18 cellular contexts compared by ENCODE assay signal in genomic region chr13:79966502-79966901, GRCh38.
DNase-seq lines count a peak whose midpoint lies in the region; ATAC-seq and TF ChIP-seq lines count a peak whose summit lies in the region.
"Had no signal": no experiment of that assay in that cellular context is flagged by ENCODE, and none has a peak within 500 bp of the region (broad histone marks: within the 10 kb centered on the region; RNA-seq: fewer than 3 reads in every experiment).

No MANE protein-coding gene starts in this region.

- H3K27me3 Mint-ChIP-seq in endodermal cell (ENCODE audit: insufficient read depth) (peaks cover 11% of the 10 kb centered on the region), T-cell (no peaks in the 10 kb centered on the region)
- H3K27me3 Mint-ChIP-seq: activated CD4-positive, alpha-beta memory T cell treated with anti-CD3 and anti-CD28 coated beads, Interleukin-2, amount 10 ng/mL, durations not matched to agents 7 days and 5 days; activated naive CD8-positive, alpha-beta T cell treated with anti-CD3 and anti-CD28 coated beads, Interleukin-2, amount 10 ng/mL, durations not matched to agents 7 days and 5 days; CD4-positive, alpha-beta memory T cell; stimulated activated naive CD8-positive, alpha-beta T cell treated with anti-CD3 and anti-CD28 coated beads, Interleukin-15, Interleukin-2, amounts not matched to agents 100 ng/mL and 50 ng/mL, for 24 hours had no signal

- no peaks in the 10 kb centered on the region for H3K4me1 ChIP-seq in endodermal cell (ENCODE audit: control insufficient read depth, insufficient read depth, low read length)

- H3K36me3 Mint-ChIP-seq in endodermal cell (ENCODE audit: low read depth) (peaks cover 7% of the 10 kb centered on the region), T-cell (no peaks in the 10 kb centered on the region)
- H3K36me3 Mint-ChIP-seq: activated naive CD8-positive, alpha-beta T cell treated with anti-CD3 and anti-CD28 coated beads, Interleukin-2, amount 10 ng/mL, durations not matched to agents 7 days and 5 days; CD4-positive, alpha-beta memory T cell had no signal

- CTCF ChIA-PET in T-cell (lab: Charles Lee) = no interaction called here

- ATAC-seq in GM18505 (IDR thresholded peaks at IDR 0.05; ENCODE audit: unreplicated experiment) (no peak), T-cell (replicated peaks in 1 of 4) (no peak), GM21723 (IDR thresholded peaks at IDR 0.05; ENCODE audit: unreplicated experiment) (no peak)
- ATAC-seq: activated T-cell treated with anti-CD3 and anti-CD28 coated beads, Interleukin-2, amount 50 U/mL, for 4 hours; HepG2; SK-N-SH treated with all-trans-retinoic acid at 6 μM for 48 hours had no signal

- POLR2A ChIA-PET in T-cell (lab: Charles Lee) = no interaction called here

- H3K4me1 Mint-ChIP-seq in endodermal cell (peaks cover 7% of the 10 kb centered on the region), T-cell (no peaks in the 10 kb centered on the region)
- H3K4me1 Mint-ChIP-seq: activated CD4-positive, alpha-beta memory T cell treated with anti-CD3 and anti-CD28 coated beads, Interleukin-2, amount 10 ng/mL, durations not matched to agents 7 days and 5 days; activated naive CD8-positive, alpha-beta T cell treated with anti-CD3 and anti-CD28 coated beads, Interleukin-2, amount 10 ng/mL, durations not matched to agents 7 days and 5 days; CD4-positive, alpha-beta memory T cell had no signal

- H3K4me3 Mint-ChIP-seq in endodermal cell (no peak overlapping the region), T-cell (no peak overlapping the region)
- H3K4me3 Mint-ChIP-seq: activated CD4-positive, alpha-beta memory T cell treated with anti-CD3 and anti-CD28 coated beads, Interleukin-2, amount 10 ng/mL, durations not matched to agents 7 days and 5 days; activated naive CD8-positive, alpha-beta T cell treated with anti-CD3 and anti-CD28 coated beads, Interleukin-2, amount 10 ng/mL, durations not matched to agents 7 days and 5 days; activated T-cell treated with anti-CD3 and anti-CD28 coated beads, Interleukin-2, amount 50 U/mL, for 4 hours; CD4-positive, alpha-beta memory T cell; stimulated activated naive CD8-positive, alpha-beta T cell treated with anti-CD3 and anti-CD28 coated beads, Interleukin-15, Interleukin-2, amounts not matched to agents 100 ng/mL and 50 ng/mL, for 24 hours had no signal

- peaks cover 29% of the 10 kb centered on the region for H3K9me3 Mint-ChIP-seq in endodermal cell
- H3K9me3 Mint-ChIP-seq in T-cell = peaks cover 10 to 18% (median 16%) of the 10 kb centered on the region in 3 donors
- H3K9me3 Mint-ChIP-seq: activated naive CD8-positive, alpha-beta T cell treated with anti-CD3 and anti-CD28 coated beads, Interleukin-2, amount 10 ng/mL, durations not matched to agents 7 days and 5 days had no signal

- peak overlapping the region; percentile 12 for H3K27ac ChIP-seq in endodermal cell (ENCODE audit: low read depth, low read length)

- H3K4me3 ChIP-seq in endodermal cell (ENCODE audit: low read length) = no peak overlapping the region

- DNase-seq in Caki2 (ENCODE audit: low read depth) (peak; percentile 30), M059J (ENCODE audit: low read depth) (peak; percentile 20), endodermal cell (peak; percentile 81), iris pigment epithelial cell (ENCODE audit: low read depth) (peak; percentile 41), T-cell (no peak)
- no peak for DNase-seq in stimulated activated CD4-positive, alpha-beta T cell treated with anti-CD3 and anti-CD28 coated beads, Interleukin-12 subunit alpha, Interleukin-12 subunit beta, amount 100 ng/mL, for 4 hours
- DNase-seq: activated CD4-positive, alpha-beta memory T cell treated with anti-CD3 and anti-CD28 coated beads, Interleukin-2, amount 10 ng/mL, durations not matched to agents 7 days and 5 days; activated naive CD8-positive, alpha-beta T cell treated with anti-CD3 and anti-CD28 coated beads, Interleukin-2, amount 10 ng/mL, durations not matched to agents 7 days and 5 days; activated T-cell treated with anti-CD3 and anti-CD28 coated beads, Interleukin-2, amount 50 U/mL, for 4 hours; CD4-positive, alpha-beta memory T cell; NCI-H1930; NCI-H526; OCI-M1 had no signal

- in situ Hi-C loops in Caki2 (cut with HindIII; ENCODE audit: low pct_unique_long_range_greater_than_20kb, low sequenced_read_pairs) = no loop called here

- no peak for TF ChIP-seq POLR2A in GM18505 (IDR thresholded peaks at IDR 0.05; ENCODE audit: borderline replicate concordance, extremely low read depth, insufficient read depth, insufficient read length)

- no peaks in the 10 kb centered on the region for H3K27me3 ChIP-seq in endodermal cell (ENCODE audit: control insufficient read depth, insufficient read depth, low read length, poor library complexity, severe bottlenecking)

- no peaks in the 10 kb centered on the region for H3K36me3 ChIP-seq in endodermal cell (ENCODE audit: control insufficient read depth, insufficient read depth, low read length)

- WGBS in endodermal cell (ENCODE audit: insufficient coverage in 1 of 2, insufficient read length in 1 of 2), 2 experiments = 33 to 41% methylated on average over 2 of the region's 2 CpGs

- peaks cover 27% of the 10 kb centered on the region for H3K9me3 ChIP-seq in endodermal cell (ENCODE audit: control insufficient read depth, low read length)

- TF ChIP-seq CTCF in endodermal cell (conservative IDR thresholded peaks at IDR 0.05) = no peak

- H3K9ac ChIP-seq in endodermal cell (ENCODE audit: extremely low read depth, low read length, poor library complexity, severe bottlenecking) = no peak overlapping the region

- H3K27ac Mint-ChIP-seq in endodermal cell (peak overlapping the region; percentile 4), T-cell (no peak overlapping the region)
- H3K27ac Mint-ChIP-seq: activated CD4-positive, alpha-beta memory T cell treated with anti-CD3 and anti-CD28 coated beads, Interleukin-2, amount 10 ng/mL, durations not matched to agents 7 days and 5 days; activated naive CD8-positive, alpha-beta T cell treated with anti-CD3 and anti-CD28 coated beads, Interleukin-2, amount 10 ng/mL, durations not matched to agents 7 days and 5 days; CD4-positive, alpha-beta memory T cell; stimulated activated naive CD8-positive, alpha-beta T cell treated with anti-CD3 and anti-CD28 coated beads, Interleukin-15, Interleukin-2, amounts not matched to agents 100 ng/mL and 50 ng/mL, for 24 hours had no signal

Comparison
In these comparisons a context has a peak if more than half of its experiments do, and no peak if none do; other contexts are left out.
1. DNase-seq: peak in Caki2 (single experiment), M059J (single experiment), endodermal cell (single experiment) and iris pigment epithelial cell (single experiment); none in stimulated activated CD4-positive, alpha-beta T cell treated with anti-CD3 and anti-CD28 coated beads, Interleukin-12 subunit alpha, Interleukin-12 subunit beta, amount 100 ng/mL, for 4 hours (single experiment) and T-cell (0 of 34).